ENCODE assay signal across 8 cellular contexts in the genomic region with DNA sequence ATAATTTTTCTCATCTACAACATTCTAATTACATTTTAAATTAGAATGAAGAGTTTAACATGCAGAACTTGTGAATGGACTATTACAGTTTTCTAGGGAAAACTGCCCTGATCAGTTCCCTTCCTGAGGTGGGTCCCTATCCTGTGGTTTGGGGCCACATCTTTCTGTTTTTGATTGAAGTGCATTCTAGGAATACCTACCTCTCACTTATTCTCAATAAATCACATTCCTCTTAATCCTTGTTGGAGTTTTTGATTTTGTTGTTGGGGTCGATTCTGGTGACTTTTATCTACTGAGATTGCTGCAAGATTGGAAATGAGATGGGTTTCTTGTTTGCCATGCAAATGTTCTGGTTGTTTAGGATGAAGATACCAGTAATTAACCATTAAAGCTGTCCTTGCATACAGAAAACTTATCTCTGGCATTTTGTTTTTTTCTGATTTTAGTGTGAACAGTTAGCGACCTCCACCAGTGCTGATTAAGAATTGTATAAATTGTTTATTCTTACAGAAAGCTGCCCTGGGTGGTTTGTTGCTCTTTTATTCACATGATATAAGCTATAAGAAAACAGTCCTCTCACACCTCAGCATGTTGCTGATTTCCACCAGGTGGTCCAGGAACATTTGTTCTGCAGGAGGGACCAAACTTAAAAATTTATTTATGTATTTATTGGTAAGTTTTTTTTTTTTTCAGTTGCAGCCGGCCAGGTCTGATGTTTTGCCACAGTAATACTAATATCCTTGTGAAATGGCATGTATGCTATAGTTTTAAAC.
DNase-seq lines count a peak whose midpoint lies in the region; ATAC-seq and TF ChIP-seq lines count a peak whose summit lies in the region.

No MANE protein-coding gene starts in this region.

- H3K4me3 ChIP-seq in SJSA1 (peak overlapping the region; percentile 45; the same call in 1 of the 2 replicates), foreskin fibroblast (ENCODE audit: low read depth in 1 of 2, low read length in 2 of 2) (peak overlapping the region; percentile 45 to 69), skin epidermis (peak overlapping the region in 5 of 7 experiments; percentile 45 to 65 (median 48))

- peak; percentile 15 for DNase-seq in DMS 273 (lab: John Stamatoyannopoulos, UW; ENCODE audit: unreplicated experiment)
- DNase-seq in DMS 273 treated with DMSO at 0.1 percent for 48 hours (lab: John Stamatoyannopoulos, UW): no peak
- peak in 1 of 2 experiments; percentile 66 for DNase-seq in SJSA1 (ENCODE audit: low read depth in 1 of 2, low spot score in 2 of 2)
- no peak for DNase-seq in foreskin fibroblast
- no peak for DNase-seq in erythroblast (lab: John Stamatoyannopoulos, UW)
- no peak for DNase-seq in SIG-M5 treated with dmso at 0.1 percent for 504 hours (lab: John Stamatoyannopoulos, UW; ENCODE audit: unreplicated experiment)

- H3K4me1 ChIP-seq in SJSA1 (replicated peaks): peaks cover 24% of the 10 kb centered on the region

- ATAC-seq in GM18502 (IDR thresholded peaks at IDR 0.05; ENCODE audit: poor library complexity, unreplicated experiment): no peak

- no peak for TF ChIP-seq CTCF in foreskin fibroblast (IDR thresholded peaks at IDR 0.05; ENCODE audit: low read depth, low read length)

- TF ChIP-seq POLR2A in erythroblast (IDR thresholded peaks at IDR 0.05; ENCODE audit: low read length): no peak

- H3K27me3 ChIP-seq in SJSA1 (replicated peaks): no peaks in the 10 kb centered on the region

- H3K27ac ChIP-seq in SJSA1 (0 out of 2 replicates have a peak overlapping the region, but pooled peaks have one; percentile 14), skin epidermis (peak overlapping the region in 19 of 21 experiments; percentile 17 to 90 (median 76))

- peaks cover 12% of the 10 kb centered on the region for H3K36me3 ChIP-seq in SJSA1

- H3K9me3 ChIP-seq in SJSA1 (replicated peaks): no peaks in the 10 kb centered on the region
